8 cellular contexts compared by ENCODE assay signal in the genomic region with DNA sequence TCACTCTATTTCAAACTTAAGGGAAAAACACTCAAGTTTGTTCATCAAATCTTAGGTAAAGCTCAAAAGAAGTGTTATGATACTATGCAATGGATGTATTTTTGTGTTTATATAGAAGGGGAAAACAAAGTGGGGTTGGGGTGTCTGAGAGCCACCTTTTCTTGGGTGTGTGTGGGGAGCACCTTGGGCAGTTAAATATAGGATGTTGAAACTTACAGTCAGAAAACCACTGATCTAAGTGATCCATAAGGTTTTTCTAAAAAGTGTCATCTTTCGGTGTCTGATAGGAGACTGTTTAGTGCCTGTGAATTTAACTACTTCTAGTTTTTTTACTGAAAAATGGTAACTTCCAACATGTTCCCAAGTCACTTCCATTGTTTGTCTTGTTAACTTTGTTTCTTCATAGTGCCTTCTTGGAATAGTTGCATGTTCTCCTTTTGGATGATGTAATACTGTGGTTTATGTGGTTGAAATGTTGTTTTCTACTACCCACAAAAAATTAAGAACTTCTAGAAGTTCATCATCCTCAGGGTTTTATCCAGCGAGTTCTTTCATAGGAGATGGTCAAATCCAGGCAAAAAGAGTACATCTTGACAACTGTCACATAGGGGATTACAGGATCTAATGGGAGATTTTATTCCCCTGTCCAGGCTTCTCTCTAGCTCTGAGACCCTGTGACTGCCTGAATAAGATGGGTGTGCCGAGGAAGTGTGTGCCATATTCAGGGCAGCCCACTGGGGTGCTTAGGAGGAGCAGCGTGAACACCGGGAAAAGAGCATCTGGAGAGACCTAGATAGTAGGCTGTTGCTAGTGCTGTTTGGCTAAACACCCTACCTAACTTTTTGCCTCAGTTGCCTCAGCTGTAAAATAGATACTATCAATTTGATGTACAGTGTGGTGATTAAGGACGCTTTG. TPM values are rescaled to one million over a fixed set of nuclear protein-coding genes. Genes with fewer than 3 reads are reported as not detected.
DNase-seq lines count a peak whose midpoint lies in the region; ATAC-seq, FAIRE-seq and TF ChIP-seq lines count a peak whose summit lies in the region.

No MANE protein-coding gene starts in this region.

- no peak for TF ChIP-seq RAD21 in GM12878 (IDR thresholded peaks at IDR 0.05; ENCODE audit: insufficient read depth, low read depth, low read length)

- TF ChIP-seq CTCF in BJ (IDR thresholded peaks at IDR 0.05; ENCODE audit: insufficient read depth, low read depth, low read length) (no peak), KMS-11 (conservative IDR thresholded peaks at IDR 0.05; ENCODE audit: low read depth, low read length) (no peak), GM12878 (IDR thresholded peaks at IDR 0.05 in 2 of 3, conservative IDR thresholded peaks at IDR 0.05 in 1 of 3; ENCODE audit: control insufficient read depth in 2 of 3, extremely low read depth in 1 of 3, insufficient read depth in 1 of 3, low read depth in 3 of 3, low read length in 3 of 3) (no peak)

- H2AFZ ChIP-seq in KMS-11 (ENCODE audit: low read depth): no peak overlapping the region
- H2AFZ ChIP-seq in GM12878 (ENCODE audit: control insufficient read depth, low read depth, low read length): no peak overlapping the region

- H4K20me1 ChIP-seq in KMS-11 (ENCODE audit: insufficient read depth) (peaks cover 14% of the 10 kb centered on the region; the same call in 1 of the 2 replicates), GM12878 (ENCODE audit: control insufficient read depth, insufficient read depth) (peaks cover 6% of the 10 kb centered on the region; the same call in 1 of the 2 replicates)

- RAD21 ChIA-PET in GM12878 (lab: Charles Lee; ENCODE audit: unreplicated experiment): no interaction called here

- H3K4me1 ChIP-seq in KMS-11 (ENCODE audit: low read depth, poor library complexity, severe bottlenecking): peaks cover 29% of the 10 kb centered on the region
- H3K4me1 ChIP-seq in GM12878 (ENCODE audit: control insufficient read depth, insufficient read depth, low read length): peaks cover 14% of the 10 kb centered on the region
- peaks cover 17 to 23% of the 10 kb centered on the region in 2 donors for H3K4me1 ChIP-seq in muscle layer of duodenum (ENCODE audit: control insufficient read depth in 1 of 2, insufficient read depth in 2 of 2, low read length in 2 of 2)

- peak; percentile 38 for FAIRE-seq in GM12878 (lab: Jason Lieb, UNC)

- peaks cover 18% of the 10 kb centered on the region; the same call in 1 of the 2 replicates for H3K79me2 ChIP-seq in KMS-11 (ENCODE audit: insufficient read depth, low read depth)
- H3K79me2 ChIP-seq in GM12878 (ENCODE audit: control insufficient read depth, insufficient read depth, low read length): peaks cover 34% of the 10 kb centered on the region

- H3K27ac ChIP-seq in KMS-11 (no peak overlapping the region; the same call in 1 of the 2 replicates), GM12878 (ENCODE audit: control insufficient read depth, insufficient read depth) (peak overlapping the region; percentile 28; the same call in 1 of the 2 replicates), muscle layer of duodenum (ENCODE audit: low read length) (peak overlapping the region; percentile 61)

- intact Hi-C loops in GM12878 (cut with micrococcal nuclease; ENCODE audit: unreplicated experiment): no loop called here

- no TSS peak for BruUV-seq in GM12878 (replicated peaks; lab: Mats Ljungman, UMichigan)

- ATAC-seq in GM12878: peak; percentile 58
- ATAC-seq in HG03520 (IDR thresholded peaks at IDR 0.05; ENCODE audit: unreplicated experiment): no peak
- no peak for ATAC-seq in HG03045 (IDR thresholded peaks at IDR 0.05; ENCODE audit: unreplicated experiment)

- TF ChIP-seq POLR2A in GM12878 (IDR thresholded peaks at IDR 0.05; ENCODE audit: low read depth, low read length): no peak

- TF ChIP-seq EP300 in GM12878 (IDR thresholded peaks at IDR 0.05; ENCODE audit: borderline replicate concordance in 1 of 2, control insufficient read depth in 1 of 2, low read depth in 2 of 2, low read length in 2 of 2): no peak

- in situ Hi-C loops in GM12878 (cut with MboI): no loop called here

- no peak overlapping the region for H3K9ac ChIP-seq in KMS-11
- no peak overlapping the region for H3K9ac ChIP-seq in GM12878 (ENCODE audit: control insufficient read depth, insufficient read depth, low read length)

- H3K9me3 ChIP-seq in GM12878 (replicated peaks; ENCODE audit: control insufficient read depth, insufficient read depth, low read length): no peaks in the 10 kb centered on the region
- H3K9me3 ChIP-seq in muscle layer of duodenum (ENCODE audit: control insufficient read depth in 1 of 2, low read length in 2 of 2): no peaks in the 10 kb centered on the region

- no peaks in the 10 kb centered on the region for H3K27me3 ChIP-seq in BJ (ENCODE audit: control insufficient read depth, insufficient read depth, low read length)
- no peaks in the 10 kb centered on the region for H3K27me3 ChIP-seq in KMS-11 (ENCODE audit: insufficient read depth, low read depth)
- no peaks in the 10 kb centered on the region for H3K27me3 ChIP-seq in GM12878 (replicated peaks in 1 of 2; ENCODE audit: control insufficient read depth in 2 of 2, insufficient read depth in 2 of 2, low read length in 1 of 2)
- no peaks in the 10 kb centered on the region for H3K27me3 ChIP-seq in muscle layer of duodenum (ENCODE audit: low read depth, low read length)

- POLR2A ChIA-PET in BJ (lab: Charles Lee) (no interaction called here), GM12878 (lab: Charles Lee) (interaction anchor here (0.7 to 1.3 kb wide), 3 partner anchors 12 to 41 kb away, joined by 3 to 4 read pairs (median 3); no protein-coding TSS in a partner anchor)

- H3K36me3 ChIP-seq in BJ (ENCODE audit: control insufficient read depth, insufficient read depth, low read length) (no peaks in the 10 kb centered on the region), KMS-11 (ENCODE audit: insufficient read depth) (no peaks in the 10 kb centered on the region), GM12878 (ENCODE audit: control insufficient read depth in 2 of 2, insufficient read depth in 2 of 2, low read length in 1 of 2) (peaks cover 5 to 20% of the 10 kb centered on the region in 2 experiments), muscle layer of duodenum (ENCODE audit: control insufficient read depth in 1 of 2, insufficient read depth in 2 of 2, low read length in 2 of 2) (peaks cover 0 to 14% of the 10 kb centered on the region in 2 donors)

- 66% methylated on average over 6 of the region's 6 CpGs for WGBS in GM12878 (ENCODE audit: insufficient coverage, insufficient replicate concordance, low lambda C conversion rate, missing lambda C conversion rate)

- peak overlapping the region; percentile 65 for H3K4me2 ChIP-seq in KMS-11
- peak overlapping the region; percentile 7; the same call in 1 of the 2 replicates for H3K4me2 ChIP-seq in GM12878 (ENCODE audit: control insufficient read depth, insufficient read depth)

- H3K4me3 ChIP-seq in BJ (ENCODE audit: low read depth, low read length) (no peak overlapping the region), KMS-11 (IDR thresholded peaks at IDR 0.05; ENCODE audit: insufficient read depth, low read depth, low read length) (peak overlapping the region; percentile 27), GM12878 (no peak overlapping the region), muscle layer of duodenum (ENCODE audit: low read depth in 1 of 2, low read length in 2 of 2) (no peak overlapping the region)

- SMC1A ChIA-PET in GM12878 (lab: Charles Lee; ENCODE audit: uncharacterized antibody, unreplicated experiment): interaction anchor here (1.2 to 1.7 kb wide), 6 partner anchors 11 to 144 kb away, joined by 3 to 7 read pairs (median 5); partner anchors contain the start of gene CAB39

- DNase-seq in BJ (ENCODE audit: low read depth) (peak; percentile 89), GM12878 (ENCODE audit: low read depth, low spot score) (no peak), mesenteric fat pad (ENCODE audit: low spot score) (no peak), mucosa of gallbladder (ENCODE audit: low spot score) (no peak)

- CTCF ChIA-PET in BJ (lab: Yijun Ruan, JAX): interaction anchor here (1.2 to 1.6 kb wide), 3 partner anchors 10 to 40 kb away, joined by 3 to 4 read pairs (median 3); no protein-coding TSS in a partner anchor
- CTCF ChIA-PET in GM12878 (lab: Yijun Ruan, JAX): interaction anchor here (1.2 to 1.9 kb wide), 6 partner anchors 8 to 41 kb away, joined by 4 to 8 read pairs (median 4); no protein-coding TSS in a partner anchor

TF ChIP-seq in GM12878, 131 proteins besides CTCF, POLR2A, EP300 and RAD21 (continues in another document):
- TF ChIP-seq, protein P1, sequence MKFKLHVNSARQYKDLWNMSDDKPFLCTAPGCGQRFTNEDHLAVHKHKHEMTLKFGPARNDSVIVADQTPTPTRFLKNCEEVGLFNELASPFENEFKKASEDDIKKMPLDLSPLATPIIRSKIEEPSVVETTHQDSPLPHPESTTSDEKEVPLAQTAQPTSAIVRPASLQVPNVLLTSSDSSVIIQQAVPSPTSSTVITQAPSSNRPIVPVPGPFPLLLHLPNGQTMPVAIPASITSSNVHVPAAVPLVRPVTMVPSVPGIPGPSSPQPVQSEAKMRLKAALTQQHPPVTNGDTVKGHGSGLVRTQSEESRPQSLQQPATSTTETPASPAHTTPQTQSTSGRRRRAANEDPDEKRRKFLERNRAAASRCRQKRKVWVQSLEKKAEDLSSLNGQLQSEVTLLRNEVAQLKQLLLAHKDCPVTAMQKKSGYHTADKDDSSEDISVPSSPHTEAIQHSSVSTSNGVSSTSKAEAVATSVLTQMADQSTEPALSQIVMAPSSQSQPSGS (IDR thresholded peaks at IDR 0.05; ENCODE audit: low read length): peak; percentile 64; the same call in 1 of the 2 replicates
- no peak for TF ChIP-seq MXI1 (IDR thresholded peaks at IDR 0.05; ENCODE audit: low read depth, low read length)

RNA-seq across cellular contexts. Expression of gene CAB39, which starts 46.2 kb away (rescaled TPM):
- polyA plus RNA-seq in BJ (2011; rRNA removed) (23.6 and 44.3 TPM in 2 replicates), GM12878 (2011; rRNA removed) (129 and 157 TPM in 2 replicates), GM12878 (2014; fragmentation: Illumina TruSeq; extraction: Trizol) (86.0 and 90.8 TPM in 2 replicates), GM12878 (2014; fragmentation: Nextera tagmentation; extraction: Ambion mirVana) (10 to 100 TPM; 37.2 to 42.8 TPM), GM12878 (2014; rRNA removed) (54.8 and 59.9 TPM in 2 replicates), GM12878 (2016; fragmentation: Nextera tagmentation; extraction: Ambion mirVana) (10 to 100 TPM; 13.3 to 60.8 TPM)
- 30.0 and 35.2 TPM in 2 replicates for polyA minus RNA-seq in BJ (2011; rRNA and poly(A)+ RNA removed)
- total RNA-seq in GM12878 (2013; cell fraction: nucleolus; rRNA removed): 112 and 114 TPM in 2 replicates
- total RNA-seq in GM12878 (2014; rRNA removed) (65.0 and 66.7 TPM in 2 replicates), GM12878 (2014; rRNA removed; fragmentation: Illumina TruSeq; extraction: Trizol) (88.0 and 90.4 TPM in 2 replicates), GM12878 (2021) (76.0 and 78.6 TPM in 2 replicates), mesenteric fat pad (94.0 TPM), mucosa of gallbladder (73.8 TPM)
- polyA plus RNA-seq in GM12878 (2011; ENCODE audit: low read depth): 28.1 TPM
- polyA plus RNA-seq in GM12878 (2011; cell fraction: cytosol; rRNA removed): 49.4 and 63.1 TPM in 2 replicates
- polyA plus RNA-seq in GM12878 (2011; cell fraction: nucleus; rRNA removed): 53.4 and 55.1 TPM in 2 replicates
- polyA plus RNA-seq in GM12878 (2012): 36.8 and 45.6 TPM in 2 replicates
- 119 and 163 TPM in 2 replicates for polyA minus RNA-seq in GM12878 (2011; rRNA and poly(A)+ RNA removed)
- 63.6 and 69.4 TPM in 2 replicates for polyA minus RNA-seq in GM12878 (2011; cell fraction: cytosol; rRNA and poly(A)+ RNA removed)
- 36.1 and 66.9 TPM in 2 replicates for polyA minus RNA-seq in GM12878 (2011; cell fraction: nucleus; rRNA and poly(A)+ RNA removed)
